18 cellular contexts compared by ENCODE assay signal in genomic region chr9:14262836-14263235, GRCh38. TPM values are rescaled to one million over a fixed set of nuclear protein-coding genes. Genes with fewer than 3 reads are reported as not detected.
DNase-seq lines count a peak whose midpoint lies in the region; ATAC-seq, FAIRE-seq and TF ChIP-seq lines count a peak whose summit lies in the region.
"Had no signal": no experiment of that assay in that cellular context is flagged by ENCODE, and none has a peak within 500 bp of the region (broad histone marks: within the 10 kb centered on the region; RNA-seq: fewer than 3 reads in every experiment).

No MANE protein-coding gene starts in this region.

- dilution Hi-C loops in keratinocyte (cut with MboI; ENCODE audit: extremely low pct_ligation_motif_present, low sequenced_read_pairs): no loop called here

- TF ChIP-seq POLR2A in A549 (IDR thresholded peaks at IDR 0.05; ENCODE audit: low read length) (no peak), gastrocnemius medialis (IDR thresholded peaks at IDR 0.05) (no peak)

- H3K27ac Mint-ChIP-seq in nephron progenitor cell: no peak overlapping the region
- H3K27ac Mint-ChIP-seq: CD14-positive monocyte; CD8-positive, alpha-beta T cell; HFFc6 had no signal

- H3K79me2 ChIP-seq in keratinocyte (ENCODE audit: control insufficient read depth, insufficient read depth, low read length): peaks cover 19% of the 10 kb centered on the region

- no peak for TF ChIP-seq RAD21 in A549 (conservative IDR thresholded peaks at IDR 0.05 in 1 of 2, IDR thresholded peaks at IDR 0.05 in 1 of 2)

- no peak for TF ChIP-seq EP300 in A549 (IDR thresholded peaks at IDR 0.05)

- FAIRE-seq in A549 (lab: Jason Lieb, UNC) (peak; percentile 23), keratinocyte (lab: Jason Lieb, UNC) (no peak)
- FAIRE-seq: A204.1, GM19239, H1 had no signal

- H3K4me1 Mint-ChIP-seq in nephron progenitor cell: peaks cover 17% of the 10 kb centered on the region
- H3K4me1 Mint-ChIP-seq: CD14-positive monocyte had no signal

- H3K9ac ChIP-seq in keratinocyte (ENCODE audit: control insufficient read depth, extremely low read depth, insufficient read depth, low read length): no peak overlapping the region

- CTCF ChIA-PET in A549 (lab: Yijun Ruan, JAX): no interaction called here

- H3K4me2 ChIP-seq in A549: no peak overlapping the region
- peak overlapping the region; percentile 96 for H3K4me2 ChIP-seq in keratinocyte (ENCODE audit: control insufficient read depth, extremely low read depth, insufficient read depth, low read depth, low read length)

- peaks cover 9% of the 10 kb centered on the region for H4K20me1 ChIP-seq in keratinocyte (ENCODE audit: control insufficient read depth, extremely low read depth, insufficient read depth, low read length)

- H3K9me3 Mint-ChIP-seq in nephron progenitor cell: no peaks in the 10 kb centered on the region
- H3K9me3 Mint-ChIP-seq: CD8-positive, alpha-beta T cell; HFFc6 had no signal

- TF ChIP-seq CTCF in A549 (IDR thresholded peaks at IDR 0.05) (no peak), keratinocyte (optimal IDR thresholded peaks at IDR 0.05 in 1 of 3, IDR thresholded peaks at IDR 0.05 in 1 of 3, conservative IDR thresholded peaks at IDR 0.05 in 1 of 3; ENCODE audit: extremely low read depth in 1 of 3, insufficient read depth in 2 of 3, low read length in 3 of 3) (no peak), gastrocnemius medialis (IDR thresholded peaks at IDR 0.05 in 4 of 5, conservative IDR thresholded peaks at IDR 0.05 in 1 of 5) (no peak), nephron progenitor cell (IDR thresholded peaks at IDR 0.05) (no peak)

- H3K4me1 ChIP-seq in A549: peaks cover 24% of the 10 kb centered on the region
- peaks cover 44% of the 10 kb centered on the region for H3K4me1 ChIP-seq in keratinocyte (ENCODE audit: control insufficient read depth, extremely low read depth, insufficient read depth, low read length)
- H3K4me1 ChIP-seq in gastrocnemius medialis: peaks cover 24 to 43% of the 10 kb centered on the region in 2 donors

- H3K4me3 ChIP-seq in A549 (no peak overlapping the region), keratinocyte (ENCODE audit: control insufficient read depth in 2 of 3, extremely low read depth in 1 of 3, insufficient read depth in 2 of 3, low read depth in 1 of 3, low read length in 3 of 3) (no peak overlapping the region), gastrocnemius medialis (no peak overlapping the region)
- H3K4me3 ChIP-seq: HAP-1 had no signal

- H3K27me3 Mint-ChIP-seq in nephron progenitor cell (ENCODE audit: low read depth, poor library complexity): peaks cover 8% of the 10 kb centered on the region

- no peaks in the 10 kb centered on the region for H3K27me3 ChIP-seq in keratinocyte (ENCODE audit: control insufficient read depth, extremely low read depth, insufficient read depth, low read length)
- H3K27me3 ChIP-seq in gastrocnemius medialis: no peaks in the 10 kb centered on the region

- H3K36me3 Mint-ChIP-seq in nephron progenitor cell (ENCODE audit: low read depth): no peaks in the 10 kb centered on the region
- H3K36me3 Mint-ChIP-seq: CD14-positive monocyte; CD8-positive, alpha-beta T cell had no signal

- intact Hi-C loops in gastrocnemius medialis (cut with DNase I; ENCODE audit: low total_unique reads): no loop called here

- H3K36me3 ChIP-seq in keratinocyte (ENCODE audit: control insufficient read depth in 2 of 2, extremely low read depth in 1 of 2, insufficient read depth in 2 of 2, low read length in 2 of 2) (no peaks in the 10 kb centered on the region), gastrocnemius medialis (no peaks in the 10 kb centered on the region)
- H3K36me3 ChIP-seq: HAP-1 had no signal

- DNase-seq in A549 (ENCODE audit: low read depth in 1 of 2, low spot score in 1 of 2) (no peak), NCI-H69 (lab: John Stamatoyannopoulos, UW) (peak; percentile 19), keratinocyte (ENCODE audit: low read depth, low spot score) (no peak), gastrocnemius medialis (no peak), AML-193 (lab: John Stamatoyannopoulos, UW) (no peak), nephron progenitor cell (no peak)
- DNase-seq: CD8-positive, alpha-beta T cell; COR-L47; DND-41; GDM1; HFFc6 had no signal

- 100% methylated on average over 2 of the region's 2 CpGs for WGBS in A549 (ENCODE audit: missing lambda C conversion rate)

- H2AFZ ChIP-seq in keratinocyte (ENCODE audit: control insufficient read depth, low read length): no peak overlapping the region

- H3K9me3 ChIP-seq in A549 (no peaks in the 10 kb centered on the region), keratinocyte (ENCODE audit: control insufficient read depth, low read depth, low read length) (no peaks in the 10 kb centered on the region), gastrocnemius medialis (no peaks in the 10 kb centered on the region)
- H3K9me3 ChIP-seq: HAP-1 had no signal

- POLR2A ChIA-PET in A549 (lab: Yijun Ruan, JAX): no interaction called here

- H3K4me3 Mint-ChIP-seq in nephron progenitor cell: no peak overlapping the region
- H3K4me3 Mint-ChIP-seq: CD14-positive monocyte; CD8-positive, alpha-beta T cell; HFFc6 had no signal

- H3K27ac ChIP-seq in A549 (no peak overlapping the region), keratinocyte (ENCODE audit: control insufficient read depth, insufficient read depth, low read length) (no peak overlapping the region), gastrocnemius medialis (peak overlapping the region in 3 of 4 donors; percentile 33 to 45 (median 41))
- H3K27ac ChIP-seq: HL-60 had no signal

- ATAC-seq in A549 (no peak), gastrocnemius medialis (no peak), GM19455 (IDR thresholded peaks at IDR 0.05; ENCODE audit: unreplicated experiment) (no peak)
- ATAC-seq: CD8-positive, alpha-beta T cell had no signal

- in situ Hi-C loops in gastrocnemius medialis (cut with MboI; ENCODE audit: low sequenced_read_pairs in 4 of 4): no loop called here

- peaks cover 4% of the 10 kb centered on the region for H3K9me1 ChIP-seq in keratinocyte (ENCODE audit: control insufficient read depth, extremely low read depth, insufficient read depth, low read length)

TF ChIP-seq in A549, 52 proteins besides CTCF, POLR2A, EP300 and RAD21:
- TF ChIP-seq PHF8 (IDR thresholded peaks at IDR 0.05; ENCODE audit: borderline replicate concordance, low read depth) (no peak), HOXA7 (CRISPR knock-in tag; IDR thresholded peaks at IDR 0.05) (no peak), SMC3 (IDR thresholded peaks at IDR 0.05) (no peak), HOXB13 (CRISPR knock-in tag; IDR thresholded peaks at IDR 0.05; ENCODE audit: low read depth) (no peak), HES2 (IDR thresholded peaks at IDR 0.05) (no peak), KDM1A (IDR thresholded peaks at IDR 0.05; ENCODE audit: low read depth) (no peak), ZFP36 (IDR thresholded peaks at IDR 0.05; ENCODE audit: borderline replicate concordance, partially characterized antibody) (no peak), ZSCAN20 (CRISPR knock-in tag; IDR thresholded peaks at IDR 0.05) (no peak), RARB (CRISPR knock-in tag; IDR thresholded peaks at IDR 0.05) (no peak), BCL3 (IDR thresholded peaks at IDR 0.05) (no peak), JUNB (IDR thresholded peaks at IDR 0.05) (no peak), TFCP2L1 (CRISPR knock-in tag; IDR thresholded peaks at IDR 0.05) (no peak), NR3C1 (IDR thresholded peaks at IDR 0.05) (no peak)

RNA-seq across cellular contexts. Expression of gene NFIB, which starts 51.1 kb away (rescaled TPM):
- polyA plus RNA-seq in A549 (2011; rRNA removed) (21.7 and 27.1 TPM in 2 replicates), A549 (2017; fragmentation: RNase III; extraction: RNeasy Plus Mini Kit Qiagen cat#74134 plus additional on column Dnase treatment) (10.7 to 13.2 TPM (median 12.0 TPM) in 3 replicates), keratinocyte (3.6 to 23.1 TPM (median 8.9 TPM) in 3 replicates)
- 7.4 and 8.2 TPM in 2 replicates for polyA plus RNA-seq in A549 (2012; cell fraction: cytosol; rRNA removed)
- polyA plus RNA-seq in A549 (2012; cell fraction: nucleus; rRNA removed): 7.4 and 11.4 TPM in 2 replicates
- polyA minus RNA-seq in A549 (2011; rRNA and poly(A)+ RNA removed): 59.3 and 63.6 TPM in 2 replicates
- polyA plus RNA-seq in keratinocyte (2011; ENCODE audit: low read depth): 12.3 TPM
- polyA plus RNA-seq in keratinocyte (2011; cell fraction: cytosol; rRNA removed): 7.3 and 10.7 TPM in 2 replicates
- polyA plus RNA-seq in keratinocyte (2011; cell fraction: nucleus; rRNA removed): 25.9 and 27.8 TPM in 2 replicates
- polyA plus RNA-seq in keratinocyte (2012; ENCODE audit: low replicate concordance): 9.5 and 16.1 TPM in 2 replicates
- 18.4 to 56.7 TPM (median 39.1 TPM) in 3 replicates for polyA minus RNA-seq in keratinocyte
- 9.4 TPM for polyA minus RNA-seq in keratinocyte (2011; cell fraction: cytosol; rRNA and poly(A)+ RNA removed)
- 19.2 and 58.1 TPM in 2 replicates for polyA minus RNA-seq in keratinocyte (2011; cell fraction: nucleus; rRNA and poly(A)+ RNA removed)
- total RNA-seq in gastrocnemius medialis: 10 to 100 TPM; 24.0 to 40.9 (median 30.6) TPM
- total RNA-seq: CD8-positive, alpha-beta T cell had no signal
- polyA plus RNA-seq: CD14-positive monocyte had no signal

Comparison
In these comparisons a context has a peak if more than half of its experiments do, and no peak if none do; other contexts are left out.
1. H3K27ac ChIP-seq: peak in gastrocnemius medialis (3 of 4); none in A549 (0 of 2) and keratinocyte (single experiment).